In the genomic region with DNA sequence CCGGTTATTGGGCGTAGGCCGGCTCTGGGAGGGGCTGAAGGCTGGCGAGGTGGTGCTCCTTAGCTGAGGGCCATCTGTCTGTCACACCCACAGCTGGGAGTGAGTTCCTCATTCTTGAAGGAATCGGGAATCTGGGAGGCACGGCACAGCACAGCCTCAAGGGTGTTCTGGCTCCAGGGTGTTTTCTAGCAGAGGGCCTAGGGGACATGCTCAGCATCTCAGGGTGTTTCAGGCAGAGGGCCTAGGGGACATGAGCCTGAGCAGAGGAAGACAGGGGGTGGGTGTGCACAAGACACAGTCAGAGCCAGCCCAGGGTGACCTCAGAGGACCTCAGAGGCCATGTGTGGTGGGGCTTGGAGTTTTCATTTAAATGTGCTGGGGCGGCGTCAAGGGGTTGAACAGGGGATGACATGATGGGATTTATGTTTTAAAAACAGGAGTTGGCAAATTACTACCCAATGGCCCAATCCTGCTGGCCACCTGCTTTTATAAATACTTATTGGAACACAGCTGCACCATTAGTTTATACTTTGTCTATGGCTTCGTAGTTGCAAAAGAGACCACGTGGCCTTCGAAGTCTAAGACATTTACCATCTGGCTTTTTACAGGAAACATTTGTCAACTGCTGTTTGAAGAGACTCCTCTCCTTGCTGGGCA, we compare ENCODE assay signal across 9 cellular contexts.
DNase-seq lines count a peak whose midpoint lies in the region; ATAC-seq and TF ChIP-seq lines count a peak whose summit lies in the region.
"Had no signal": no experiment of that assay in that cellular context is flagged by ENCODE, and none has a peak within 500 bp of the region (broad histone marks: within the 10 kb centered on the region; RNA-seq: fewer than 3 reads in every experiment).

No MANE protein-coding gene starts in this region.

- H3K36me3 ChIP-seq in lower lobe of right lung, result no peaks in the 10 kb centered on the region
- H3K36me3 ChIP-seq in upper lobe of right lung, result no peaks in the 10 kb centered on the region
- peaks cover 7% of the 10 kb centered on the region for H3K36me3 ChIP-seq in effector memory CD4-positive, alpha-beta T cell (ENCODE audit: control insufficient read depth, insufficient read depth, low read length)

- H3K9me3 Mint-ChIP-seq in activated naive CD4-positive, alpha-beta T cell treated with anti-CD3 and anti-CD28 coated beads, Interleukin-2, amount 50 U/mL, for 72 hours, result no peaks in the 10 kb centered on the region
- H3K9me3 Mint-ChIP-seq in activated T-helper 17 cell treated with anti-CD3 and anti-CD28 coated beads, Interleukin-2, amount 50 U/mL, for 72 hours, result no peaks in the 10 kb centered on the region

- H3K36me3 Mint-ChIP-seq in activated naive CD4-positive, alpha-beta T cell treated with anti-CD3 and anti-CD28 coated beads, Interleukin-2, amount 50 U/mL, for 72 hours, result no peaks in the 10 kb centered on the region
- H3K36me3 Mint-ChIP-seq in activated T-helper 17 cell treated with anti-CD3 and anti-CD28 coated beads, Interleukin-2, amount 50 U/mL, for 72 hours (ENCODE audit: low read depth), result no peaks in the 10 kb centered on the region

- TF ChIP-seq CTCF in cardiac fibroblast (IDR thresholded peaks at IDR 0.05; ENCODE audit: low read depth, low read length) (no peak), lower lobe of right lung (IDR thresholded peaks at IDR 0.05) (no peak), upper lobe of right lung (IDR thresholded peaks at IDR 0.05) (no peak)

- no peak for ATAC-seq in activated naive CD4-positive, alpha-beta T cell treated with anti-CD3 and anti-CD28 coated beads, Interleukin-2, amount 50 U/mL, for 72 hours
- ATAC-seq in lower lobe of right lung (peak; percentile 12 to 20), upper lobe of right lung (peak; percentile 49)
- no peak for ATAC-seq in activated T-helper 17 cell treated with anti-CD3 and anti-CD28 coated beads, Interleukin-2, amount 50 U/mL, for 72 hours (replicated peaks)

- intact Hi-C loops in lower lobe of right lung (cut with DNase I), result no loop called here
- intact Hi-C loops in upper lobe of right lung (cut with DNase I), result loop anchor here (10.0 kb wide), 1 partner anchor 130 kb away; no protein-coding TSS in a partner anchor

- H3K4me3 Mint-ChIP-seq in activated T-helper 17 cell treated with anti-CD3 and anti-CD28 coated beads, Interleukin-2, amount 50 U/mL, for 72 hours, result no peak overlapping the region

- peaks cover 28% of the 10 kb centered on the region for H3K4me1 ChIP-seq in lower lobe of right lung
- peaks cover 44% of the 10 kb centered on the region for H3K4me1 ChIP-seq in upper lobe of right lung
- H3K4me1 ChIP-seq in effector memory CD4-positive, alpha-beta T cell (ENCODE audit: control insufficient read depth, insufficient read depth, low read length, poor library complexity, severe bottlenecking), result peaks cover 11% of the 10 kb centered on the region

- no peak for DNase-seq in activated naive CD4-positive, alpha-beta T cell treated with anti-CD3 and anti-CD28 coated beads, Interleukin-2, amount 50 U/mL, for 72 hours (ENCODE audit: low spot score in 2 of 2)
- DNase-seq in activated naive CD4-positive, alpha-beta T cell treated with anti-CD3 and anti-CD28 coated beads, Interleukin-2, amount 50 U/mL, for 16 hours, result no peak
- DNase-seq in cardiac fibroblast (ENCODE audit: low read depth in 2 of 2) (peak; percentile 23 to 33), lower lobe of right lung (peak; percentile 59), upper lobe of right lung (no peak), NK-92 (lab: John Stamatoyannopoulos, UW; ENCODE audit: unreplicated experiment) (no peak)
- DNase-seq in effector memory CD4-positive, alpha-beta T cell, result no peak
- DNase-seq: NCI-H526 treated with DMSO at 0.1 percent for 48 hours had no signal

- H3K27ac ChIP-seq in lower lobe of right lung (peak overlapping the region; percentile 71), upper lobe of right lung (peak overlapping the region; percentile 73)
- H3K27ac ChIP-seq in effector memory CD4-positive, alpha-beta T cell (ENCODE audit: insufficient read depth, low read length, poor library complexity, severe bottlenecking), result no peak overlapping the region

- H3K27me3 Mint-ChIP-seq in activated T-helper 17 cell treated with anti-CD3 and anti-CD28 coated beads, Interleukin-2, amount 50 U/mL, for 72 hours, result no peaks in the 10 kb centered on the region

- H3K27me3 ChIP-seq in lower lobe of right lung (ENCODE audit: low read depth), result no peaks in the 10 kb centered on the region
- no peaks in the 10 kb centered on the region for H3K27me3 ChIP-seq in upper lobe of right lung
- H3K27me3 ChIP-seq in effector memory CD4-positive, alpha-beta T cell (replicated peaks; ENCODE audit: control insufficient read depth, insufficient read depth, low read length, poor library complexity, severe bottlenecking), result no peaks in the 10 kb centered on the region

- peak overlapping the region; percentile 73 to 95 for H3K27ac Mint-ChIP-seq in activated naive CD4-positive, alpha-beta T cell treated with anti-CD3 and anti-CD28 coated beads, Interleukin-2, amount 50 U/mL, for 72 hours
- no peak overlapping the region for H3K27ac Mint-ChIP-seq in activated T-helper 17 cell treated with anti-CD3 and anti-CD28 coated beads, Interleukin-2, amount 50 U/mL, for 72 hours

- H3K4me3 ChIP-seq in cardiac fibroblast (replicated peaks in 1 of 2; ENCODE audit: low read depth in 2 of 2, low read length in 2 of 2) (no peak overlapping the region), lower lobe of right lung (no peak overlapping the region), upper lobe of right lung (no peak overlapping the region)
- no peak overlapping the region for H3K4me3 ChIP-seq in effector memory CD4-positive, alpha-beta T cell (ENCODE audit: insufficient read depth, low read depth, low read length, poor library complexity, severe bottlenecking)

- H3K4me1 Mint-ChIP-seq in activated T-helper 17 cell treated with anti-CD3 and anti-CD28 coated beads, Interleukin-2, amount 50 U/mL, for 72 hours, result peaks cover 19% of the 10 kb centered on the region

- H3K9me3 ChIP-seq in lower lobe of right lung (no peaks in the 10 kb centered on the region), upper lobe of right lung (no peaks in the 10 kb centered on the region)
- H3K9me3 ChIP-seq in effector memory CD4-positive, alpha-beta T cell (ENCODE audit: control insufficient read depth, low read length), result no peaks in the 10 kb centered on the region

Comparison
In these comparisons a context has a peak if more than half of its experiments do, and no peak if none do; other contexts are left out.
1. ATAC-seq: peak in lower lobe of right lung (2 of 2) and upper lobe of right lung (single experiment); none in activated naive CD4-positive, alpha-beta T cell treated with anti-CD3 and anti-CD28 coated beads, Interleukin-2, amount 50 U/mL, for 72 hours (0 of 2) and activated T-helper 17 cell treated with anti-CD3 and anti-CD28 coated beads, Interleukin-2, amount 50 U/mL, for 72 hours (single experiment).
2. DNase-seq: peak in cardiac fibroblast (2 of 2) and lower lobe of right lung (single experiment); none in activated naive CD4-positive, alpha-beta T cell treated with anti-CD3 and anti-CD28 coated beads, Interleukin-2, amount 50 U/mL, for 72 hours (0 of 2), activated naive CD4-positive, alpha-beta T cell treated with anti-CD3 and anti-CD28 coated beads, Interleukin-2, amount 50 U/mL, for 16 hours (single experiment), upper lobe of right lung (single experiment), NK-92 (single experiment) and effector memory CD4-positive, alpha-beta T cell (0 of 3).